8 cellular contexts compared by ENCODE assay signal in the genomic region with DNA sequence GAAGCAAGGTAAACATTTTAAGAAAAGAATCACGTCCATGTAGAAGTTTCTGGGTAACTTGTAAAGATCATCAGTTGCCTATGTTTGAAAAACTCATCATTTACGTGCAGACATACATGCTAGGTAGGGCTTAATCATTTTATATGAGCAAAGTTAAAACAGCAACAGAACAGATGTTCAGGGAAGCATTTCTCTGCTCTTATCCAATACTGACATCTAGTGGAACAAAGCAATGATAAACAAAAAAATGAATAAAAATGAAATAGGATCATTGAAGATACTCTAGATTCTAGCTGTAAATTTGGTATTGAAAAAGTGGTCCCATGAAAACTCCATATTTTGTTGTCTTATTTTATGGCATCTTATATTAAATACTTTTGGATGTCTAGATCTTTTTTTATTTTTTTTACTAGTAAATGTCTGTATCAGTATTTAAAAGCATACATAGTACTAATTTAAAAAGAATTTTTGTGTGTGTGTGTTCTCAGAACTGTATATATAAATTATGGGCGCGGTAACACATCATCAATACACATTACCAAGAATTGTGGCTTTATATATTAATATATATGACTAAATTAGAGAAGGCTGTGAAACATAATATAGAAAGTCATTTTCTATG.
A peak's percentile ranks its signal among the peaks of the same experiment; 100 is the strongest.
DNase-seq lines count a peak whose midpoint lies in the region; ATAC-seq and TF ChIP-seq lines count a peak whose summit lies in the region.

No MANE protein-coding gene starts in this region.

- H3K4me1 Mint-ChIP-seq in nephron = no peaks in the 10 kb centered on the region
- no peaks in the 10 kb centered on the region for H3K4me1 Mint-ChIP-seq in effector memory CD8-positive, alpha-beta T cell (ENCODE audit: low read depth in 2 of 2)

- TF ChIP-seq CTCF in nephron (IDR thresholded peaks at IDR 0.05; ENCODE audit: unreplicated experiment in 3 of 3) = peak; percentile 71 to 76 (median 74)

- H3K9me3 Mint-ChIP-seq in nephron = no peaks in the 10 kb centered on the region
- H3K9me3 Mint-ChIP-seq in effector memory CD8-positive, alpha-beta T cell = peaks cover 7 to 9% of the 10 kb centered on the region in 2 donors

- DNase-seq in AG20443 (ENCODE audit: low spot score) (peak; percentile 30), NCI-H345 treated with DMSO at 0.1 percent for 48 hours (lab: John Stamatoyannopoulos, UW; ENCODE audit: unreplicated experiment) (peak; percentile 38), cerebellar cortex (ENCODE audit: low spot score) (peak; percentile 57)
- no peak for DNase-seq in effector memory CD8-positive, alpha-beta T cell

- no peak overlapping the region for H3K4me3 Mint-ChIP-seq in nephron
- H3K4me3 Mint-ChIP-seq in effector memory CD8-positive, alpha-beta T cell = no peak overlapping the region

- ATAC-seq in GM21723 (IDR thresholded peaks at IDR 0.05; ENCODE audit: unreplicated experiment) = peak; percentile 46
- no peak for ATAC-seq in effector memory CD8-positive, alpha-beta T cell (replicated peaks)
- ATAC-seq in GM18861 (IDR thresholded peaks at IDR 0.05; ENCODE audit: unreplicated experiment) = no peak
- ATAC-seq in GM18909 (IDR thresholded peaks at IDR 0.05; ENCODE audit: poor library complexity, unreplicated experiment) = no peak

- no peaks in the 10 kb centered on the region for H3K27me3 Mint-ChIP-seq in nephron (ENCODE audit: low read depth)
- no peaks in the 10 kb centered on the region for H3K27me3 Mint-ChIP-seq in effector memory CD8-positive, alpha-beta T cell

- peaks cover 17% of the 10 kb centered on the region for H3K36me3 Mint-ChIP-seq in nephron (ENCODE audit: low read depth)
- no peaks in the 10 kb centered on the region for H3K36me3 Mint-ChIP-seq in effector memory CD8-positive, alpha-beta T cell (ENCODE audit: insufficient read depth)

- no peak overlapping the region for H3K27ac Mint-ChIP-seq in nephron
- no peak overlapping the region for H3K27ac Mint-ChIP-seq in effector memory CD8-positive, alpha-beta T cell

Comparison
In these comparisons a context has a peak if more than half of its experiments do, and no peak if none do; other contexts are left out.
1. DNase-seq: peak in AG20443 (single experiment), NCI-H345 treated with DMSO at 0.1 percent for 48 hours (single experiment) and cerebellar cortex (single experiment); none in effector memory CD8-positive, alpha-beta T cell (0 of 3).